Comparison of ENCODE assay signal across 14 cellular contexts in the genomic region with DNA sequence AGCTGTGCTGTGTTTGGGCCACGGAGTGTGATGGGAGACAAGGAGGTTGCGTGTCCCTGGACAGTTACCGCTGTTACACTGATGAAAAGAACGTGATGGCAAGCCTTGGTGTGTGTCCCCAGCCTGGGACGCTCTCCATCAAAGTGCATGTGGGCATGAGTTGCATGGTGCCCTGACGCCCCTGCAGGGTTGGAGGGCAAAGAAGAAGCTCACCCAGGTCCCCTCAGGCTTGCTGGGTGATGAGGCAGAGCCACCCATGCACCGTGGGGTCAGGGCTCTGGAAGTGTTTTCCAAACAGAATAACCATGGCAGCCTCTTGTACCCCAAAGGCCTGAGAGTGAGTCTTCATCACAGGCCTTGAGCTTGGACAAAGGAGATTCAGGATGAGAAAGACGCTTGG.
"Had no signal": no experiment of that assay in that cellular context is flagged by ENCODE, and none has a peak within 500 bp of the region (broad histone marks: within the 10 kb centered on the region; RNA-seq: fewer than 3 reads in every experiment).

No MANE protein-coding gene starts in this region.

- DNase-seq: cerebellar nuclear complex; colonic mucosa; effector CD4-positive, alpha-beta T cell; glutamatergic neuron; islet precursor cell; mammary epithelial cell; naive thymus-derived CD4-positive, alpha-beta T cell; small intestine; stimulated activated CD4-positive, alpha-beta T cell treated with anti-CD3 and anti-CD28 coated beads, Interleukin-2, amount 100 ng/mL, for 48 hours; stimulated activated naive CD4-positive, alpha-beta T cell treated with Interleukin-2 at 50 U/mL for 16 hours; trophoblast cell had no signal

- H3K4me3 ChIP-seq: colonic mucosa, gastrocnemius medialis, right atrium auricular region had no signal

- H3K9me3 ChIP-seq: colonic mucosa, gastrocnemius medialis, right atrium auricular region had no signal

- H3K36me3 ChIP-seq: colonic mucosa, gastrocnemius medialis, right atrium auricular region had no signal

- H3K4me1 ChIP-seq: colonic mucosa had no signal

- H3K27me3 ChIP-seq: colonic mucosa, gastrocnemius medialis, right atrium auricular region had no signal

- ATAC-seq: left lobe of liver; naive thymus-derived CD4-positive, alpha-beta T cell had no signal

- H3K27ac ChIP-seq: colonic mucosa had no signal
